Comparison of ENCODE assay signal across 16 cellular contexts in genomic region chr1:56533621-56534020, GRCh38. TPM values are rescaled to one million over a fixed set of nuclear protein-coding genes. Genes with fewer than 3 reads are reported as not detected.
DNase-seq lines count a peak whose midpoint lies in the region; ATAC-seq, FAIRE-seq and TF ChIP-seq lines count a peak whose summit lies in the region.
"Had no signal": no experiment of that assay in that cellular context is flagged by ENCODE, and none has a peak within 500 bp of the region (broad histone marks: within the 10 kb centered on the region; RNA-seq: fewer than 3 reads in every experiment).

No MANE protein-coding gene starts in this region.

- TF ChIP-seq POLR2A in GM12891 (IDR thresholded peaks at IDR 0.05; ENCODE audit: low read depth, low read length) (no peak), gastroesophageal sphincter (IDR thresholded peaks at IDR 0.05) (no peak)

- ATAC-seq in HG02884 (IDR thresholded peaks at IDR 0.05; ENCODE audit: unreplicated experiment) (peak; percentile 85), gastroesophageal sphincter (no peak), left colon (no peak)
- ATAC-seq: SK-N-SH treated with all-trans-retinoic acid at 6 μM for 48 hours had no signal

- no peak overlapping the region for H3K9ac ChIP-seq in HUES64 (ENCODE audit: low read depth, low read length)
- H3K9ac ChIP-seq in colonic mucosa (ENCODE audit: low read depth in 2 of 2, low read length in 2 of 2): no peak overlapping the region

- TF ChIP-seq EP300 in gastroesophageal sphincter (IDR thresholded peaks at IDR 0.05): no peak

- DNase-seq in GM12891 (ENCODE audit: insufficient read length, low spot score) (no peak), GM20000 (ENCODE audit: low spot score) (peak; percentile 11), colonic mucosa (no peak), iPS-NIHi7 (ENCODE audit: extremely low spot score) (no peak), left colon (no peak)
- DNase-seq: caudate nucleus, HFFc6, ovary, WERI-Rb-1 had no signal

- peak; percentile 74 for FAIRE-seq in GM12891 (lab: Jason Lieb, UNC)
- FAIRE-seq: D721Med, HTR-8/SVneo had no signal

- H3K4me3 ChIP-seq in HUES64 (ENCODE audit: low read length) (no peak overlapping the region), colonic mucosa (no peak overlapping the region), gastroesophageal sphincter (no peak overlapping the region)
- H3K4me3 ChIP-seq: ovary had no signal

- H3K27me3 ChIP-seq in HUES64 (ENCODE audit: insufficient read depth, low read length) (no peaks in the 10 kb centered on the region), colonic mucosa (no peaks in the 10 kb centered on the region), gastroesophageal sphincter (no peaks in the 10 kb centered on the region)
- H3K27me3 ChIP-seq: ovary had no signal

- H3K9me3 ChIP-seq in HUES64 (ENCODE audit: insufficient read depth, low read depth, low read length) (no peaks in the 10 kb centered on the region), colonic mucosa (no peaks in the 10 kb centered on the region), gastroesophageal sphincter (no peaks in the 10 kb centered on the region)
- H3K9me3 ChIP-seq: ovary had no signal

- H3K36me3 ChIP-seq in HUES64 (ENCODE audit: insufficient read depth, low read length) (peaks cover 66% of the 10 kb centered on the region), colonic mucosa (no peaks in the 10 kb centered on the region), gastroesophageal sphincter (peaks cover 3 to 53% of the 10 kb centered on the region in 2 donors)
- H3K36me3 ChIP-seq: ovary, WERI-Rb-1 had no signal

- peaks cover 79% of the 10 kb centered on the region for H3K4me1 ChIP-seq in HUES64 (ENCODE audit: insufficient read depth, low read length)
- peaks cover 4% of the 10 kb centered on the region for H3K4me1 ChIP-seq in colonic mucosa
- peaks cover 2 to 40% (median 12%) of the 10 kb centered on the region in 3 donors for H3K4me1 ChIP-seq in gastroesophageal sphincter

- WGBS in HUES64: 88% methylated on average over 3 of the region's 4 CpGs
- 82 to 90% methylated on average over 3 of the region's 4 CpGs for WGBS in gastroesophageal sphincter (ENCODE audit: low coverage in 1 of 2), 2 donors

- intact Hi-C loops in colonic mucosa (cut with DNase I) (no loop called here), left colon (cut with DNase I, micrococcal nuclease) (no loop called here)

- TF ChIP-seq CTCF in GM20000 (IDR thresholded peaks at IDR 0.05; ENCODE audit: extremely low read depth, missing control alignments) (no peak), colonic mucosa (IDR thresholded peaks at IDR 0.05) (no peak), gastroesophageal sphincter (IDR thresholded peaks at IDR 0.05) (no peak)

- H3K27ac ChIP-seq in HUES64 (ENCODE audit: low read depth, low read length) (peak overlapping the region; percentile 7; the same call in 1 of the 2 replicates), colonic mucosa (no peak overlapping the region), gastroesophageal sphincter (no peak overlapping the region)
- H3K27ac ChIP-seq: ovary, WERI-Rb-1 had no signal

TF ChIP-seq in GM12891, 5 proteins besides CTCF, POLR2A, EP300 and RAD21:
- TF ChIP-seq PAX5 (IDR thresholded peaks at IDR 0.05; ENCODE audit: insufficient read depth, low read length, severe bottlenecking) (no peak), POLR2AphosphoS5 (IDR thresholded peaks at IDR 0.05; ENCODE audit: low read depth, low read length) (no peak), TAF1 (IDR thresholded peaks at IDR 0.05; ENCODE audit: low read depth, low read length) (no peak), POU2F2 (IDR thresholded peaks at IDR 0.05; ENCODE audit: low read depth, low read length) (no peak), SPI1 (IDR thresholded peaks at IDR 0.05; ENCODE audit: low read depth, low read length) (no peak)

RNA-seq across cellular contexts. Expression of gene PLPP3, which starts 45.7 kb away (rescaled TPM):
- polyA plus RNA-seq in GM12891 (2012; ENCODE audit: low read depth, missing spikeins): 0.22 TPM
- 21.5 TPM for polyA plus RNA-seq in HUES64 (2013, experiment 1 of 2)
- polyA plus RNA-seq in HUES64 (2013, experiment 2 of 2): 23.1 TPM
- total RNA-seq in colonic mucosa (10 to 100 TPM; 18.6 to 33.3 TPM), gastroesophageal sphincter (100 to 1,000 TPM; 127 to 219 (median 164) TPM), left colon (10 to 100 TPM; 29.8 to 46.5 TPM)
- total RNA-seq: activated naive CD4-positive, alpha-beta T cell treated with anti-CD3 and anti-CD28 coated beads, Interleukin-2, amount 50 U/mL, for 72 hours had no signal
